1 cellular context compared by ENCODE assay signal in genomic region chr1:213568929-213569815, GRCh38.
TF ChIP-seq lines count a peak whose summit lies in the region.

No MANE protein-coding gene starts in this region.

TF ChIP-seq in HepG2, 621 proteins besides CTCF, POLR2A, EP300 and RAD21 (continued from another document and continues in another):
- TF ChIP-seq ZNF549 (CRISPR knock-in tag; IDR thresholded peaks at IDR 0.05) = no peak
- TF ChIP-seq MEIS1 (CRISPR knock-in tag; IDR thresholded peaks at IDR 0.05; ENCODE audit: borderline replicate concordance) = no peak
- TF ChIP-seq MXD4 (CRISPR knock-in tag; IDR thresholded peaks at IDR 0.05) = no peak
- no peak for TF ChIP-seq ZNF383 (CRISPR knock-in tag; IDR thresholded peaks at IDR 0.05; ENCODE audit: borderline replicate concordance)
- TF ChIP-seq NR1H2 (CRISPR knock-in tag; IDR thresholded peaks at IDR 0.05; ENCODE audit: borderline replicate concordance, low read depth) = no peak
- TF ChIP-seq FOXP1 (IDR thresholded peaks at IDR 0.05) = 0 out of 2 replicates have a peak, but pooled peaks have one; percentile 36
- TF ChIP-seq FOXP1 (CRISPR knock-in tag; IDR thresholded peaks at IDR 0.05) = peak; percentile 75
- no peak for TF ChIP-seq ATAD3A (CRISPR knock-in tag; IDR thresholded peaks at IDR 0.05)
- no peak; the same call in 1 of the 2 replicates for TF ChIP-seq AHDC1 (CRISPR knock-in tag; IDR thresholded peaks at IDR 0.05; ENCODE audit: borderline replicate concordance)
- TF ChIP-seq KDM2A (CRISPR knock-in tag; IDR thresholded peaks at IDR 0.05; ENCODE audit: borderline replicate concordance, low read depth) = no peak
- TF ChIP-seq MAFK (conservative IDR thresholded peaks at IDR 0.05 in 1 of 2, IDR thresholded peaks at IDR 0.05 in 1 of 2; ENCODE audit: low read length in 2 of 2) = no peak
- TF ChIP-seq HMG20A (CRISPR knock-in tag; IDR thresholded peaks at IDR 0.05; ENCODE audit: borderline replicate concordance) = peak; percentile 74; the same call in 1 of the 2 replicates
- TF ChIP-seq EEA1 (CRISPR knock-in tag; IDR thresholded peaks at IDR 0.05; ENCODE audit: borderline replicate concordance) = no peak
- TF ChIP-seq ZSCAN31 (CRISPR knock-in tag; IDR thresholded peaks at IDR 0.05; ENCODE audit: low read depth) = no peak
- TF ChIP-seq ZNF646 (CRISPR knock-in tag; IDR thresholded peaks at IDR 0.05) = peak; percentile 65; the same call in 1 of the 2 replicates
- TF ChIP-seq HNRNPL (IDR thresholded peaks at IDR 0.05; ENCODE audit: low read depth, low read length) = 0 out of 2 replicates have a peak, but pooled peaks have one; percentile 66
- TF ChIP-seq ZBTB25 (CRISPR knock-in tag; IDR thresholded peaks at IDR 0.05) = no peak
- no peak for TF ChIP-seq ARNT2 (CRISPR knock-in tag; IDR thresholded peaks at IDR 0.05; ENCODE audit: low read depth)
- TF ChIP-seq ZNF441 (CRISPR knock-in tag; IDR thresholded peaks at IDR 0.05; ENCODE audit: borderline replicate concordance) = no peak
- no peak for TF ChIP-seq TCF12 (IDR thresholded peaks at IDR 0.05)
- 0 out of 2 replicates have a peak, but pooled peaks have one; percentile 54 for TF ChIP-seq TCF12 (CRISPR knock-in tag; IDR thresholded peaks at IDR 0.05)
- no peak for TF ChIP-seq ELK4 (CRISPR knock-in tag; IDR thresholded peaks at IDR 0.05; ENCODE audit: borderline replicate concordance)
- no peak for TF ChIP-seq ELF4 (CRISPR knock-in tag; IDR thresholded peaks at IDR 0.05; ENCODE audit: borderline replicate concordance)
- TF ChIP-seq ZBED4 (CRISPR knock-in tag; IDR thresholded peaks at IDR 0.05; ENCODE audit: borderline replicate concordance) = no peak
- no peak for TF ChIP-seq MAFF (IDR thresholded peaks at IDR 0.05; ENCODE audit: low read depth, low read length)
- TF ChIP-seq TEAD3 (CRISPR knock-in tag; optimal IDR thresholded peaks at IDR 0.05; ENCODE audit: borderline replicate concordance) = no peak
- no peak for TF ChIP-seq ZNF296 (CRISPR knock-in tag; conservative IDR thresholded peaks at IDR 0.05)
- no peak for TF ChIP-seq ZNF546 (CRISPR knock-in tag; conservative IDR thresholded peaks at IDR 0.05)
- no peak for TF ChIP-seq TOPORS (CRISPR knock-in tag; IDR thresholded peaks at IDR 0.05)
- peak; percentile 88 for TF ChIP-seq FOXP4 (CRISPR knock-in tag; IDR thresholded peaks at IDR 0.05)
